ENCODE assay signal across 1 cellular context in the genomic region with DNA sequence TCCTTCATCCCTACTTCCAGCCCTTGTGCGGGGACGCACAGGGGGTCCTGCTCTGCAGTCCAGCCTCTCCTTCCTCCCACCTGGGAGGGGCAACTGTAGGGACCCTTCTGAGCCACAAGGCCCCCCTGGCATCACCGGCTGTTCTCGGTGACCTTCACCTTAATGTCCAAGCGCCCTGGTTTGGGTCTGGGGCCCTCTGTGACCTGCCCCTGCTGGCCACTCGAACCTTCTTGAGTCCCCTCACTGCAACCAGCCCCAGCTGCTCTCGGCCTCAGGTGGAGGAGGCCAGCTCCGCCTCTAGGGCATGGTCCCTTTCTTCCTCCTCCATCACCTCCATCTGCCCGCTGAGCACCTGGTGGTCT.
TF ChIP-seq lines count a peak whose summit lies in the region.

No MANE protein-coding gene starts in this region.

TF ChIP-seq in GM23338, 12 proteins besides CTCF, POLR2A, EP300 and RAD21:
- TF ChIP-seq, protein P1, sequence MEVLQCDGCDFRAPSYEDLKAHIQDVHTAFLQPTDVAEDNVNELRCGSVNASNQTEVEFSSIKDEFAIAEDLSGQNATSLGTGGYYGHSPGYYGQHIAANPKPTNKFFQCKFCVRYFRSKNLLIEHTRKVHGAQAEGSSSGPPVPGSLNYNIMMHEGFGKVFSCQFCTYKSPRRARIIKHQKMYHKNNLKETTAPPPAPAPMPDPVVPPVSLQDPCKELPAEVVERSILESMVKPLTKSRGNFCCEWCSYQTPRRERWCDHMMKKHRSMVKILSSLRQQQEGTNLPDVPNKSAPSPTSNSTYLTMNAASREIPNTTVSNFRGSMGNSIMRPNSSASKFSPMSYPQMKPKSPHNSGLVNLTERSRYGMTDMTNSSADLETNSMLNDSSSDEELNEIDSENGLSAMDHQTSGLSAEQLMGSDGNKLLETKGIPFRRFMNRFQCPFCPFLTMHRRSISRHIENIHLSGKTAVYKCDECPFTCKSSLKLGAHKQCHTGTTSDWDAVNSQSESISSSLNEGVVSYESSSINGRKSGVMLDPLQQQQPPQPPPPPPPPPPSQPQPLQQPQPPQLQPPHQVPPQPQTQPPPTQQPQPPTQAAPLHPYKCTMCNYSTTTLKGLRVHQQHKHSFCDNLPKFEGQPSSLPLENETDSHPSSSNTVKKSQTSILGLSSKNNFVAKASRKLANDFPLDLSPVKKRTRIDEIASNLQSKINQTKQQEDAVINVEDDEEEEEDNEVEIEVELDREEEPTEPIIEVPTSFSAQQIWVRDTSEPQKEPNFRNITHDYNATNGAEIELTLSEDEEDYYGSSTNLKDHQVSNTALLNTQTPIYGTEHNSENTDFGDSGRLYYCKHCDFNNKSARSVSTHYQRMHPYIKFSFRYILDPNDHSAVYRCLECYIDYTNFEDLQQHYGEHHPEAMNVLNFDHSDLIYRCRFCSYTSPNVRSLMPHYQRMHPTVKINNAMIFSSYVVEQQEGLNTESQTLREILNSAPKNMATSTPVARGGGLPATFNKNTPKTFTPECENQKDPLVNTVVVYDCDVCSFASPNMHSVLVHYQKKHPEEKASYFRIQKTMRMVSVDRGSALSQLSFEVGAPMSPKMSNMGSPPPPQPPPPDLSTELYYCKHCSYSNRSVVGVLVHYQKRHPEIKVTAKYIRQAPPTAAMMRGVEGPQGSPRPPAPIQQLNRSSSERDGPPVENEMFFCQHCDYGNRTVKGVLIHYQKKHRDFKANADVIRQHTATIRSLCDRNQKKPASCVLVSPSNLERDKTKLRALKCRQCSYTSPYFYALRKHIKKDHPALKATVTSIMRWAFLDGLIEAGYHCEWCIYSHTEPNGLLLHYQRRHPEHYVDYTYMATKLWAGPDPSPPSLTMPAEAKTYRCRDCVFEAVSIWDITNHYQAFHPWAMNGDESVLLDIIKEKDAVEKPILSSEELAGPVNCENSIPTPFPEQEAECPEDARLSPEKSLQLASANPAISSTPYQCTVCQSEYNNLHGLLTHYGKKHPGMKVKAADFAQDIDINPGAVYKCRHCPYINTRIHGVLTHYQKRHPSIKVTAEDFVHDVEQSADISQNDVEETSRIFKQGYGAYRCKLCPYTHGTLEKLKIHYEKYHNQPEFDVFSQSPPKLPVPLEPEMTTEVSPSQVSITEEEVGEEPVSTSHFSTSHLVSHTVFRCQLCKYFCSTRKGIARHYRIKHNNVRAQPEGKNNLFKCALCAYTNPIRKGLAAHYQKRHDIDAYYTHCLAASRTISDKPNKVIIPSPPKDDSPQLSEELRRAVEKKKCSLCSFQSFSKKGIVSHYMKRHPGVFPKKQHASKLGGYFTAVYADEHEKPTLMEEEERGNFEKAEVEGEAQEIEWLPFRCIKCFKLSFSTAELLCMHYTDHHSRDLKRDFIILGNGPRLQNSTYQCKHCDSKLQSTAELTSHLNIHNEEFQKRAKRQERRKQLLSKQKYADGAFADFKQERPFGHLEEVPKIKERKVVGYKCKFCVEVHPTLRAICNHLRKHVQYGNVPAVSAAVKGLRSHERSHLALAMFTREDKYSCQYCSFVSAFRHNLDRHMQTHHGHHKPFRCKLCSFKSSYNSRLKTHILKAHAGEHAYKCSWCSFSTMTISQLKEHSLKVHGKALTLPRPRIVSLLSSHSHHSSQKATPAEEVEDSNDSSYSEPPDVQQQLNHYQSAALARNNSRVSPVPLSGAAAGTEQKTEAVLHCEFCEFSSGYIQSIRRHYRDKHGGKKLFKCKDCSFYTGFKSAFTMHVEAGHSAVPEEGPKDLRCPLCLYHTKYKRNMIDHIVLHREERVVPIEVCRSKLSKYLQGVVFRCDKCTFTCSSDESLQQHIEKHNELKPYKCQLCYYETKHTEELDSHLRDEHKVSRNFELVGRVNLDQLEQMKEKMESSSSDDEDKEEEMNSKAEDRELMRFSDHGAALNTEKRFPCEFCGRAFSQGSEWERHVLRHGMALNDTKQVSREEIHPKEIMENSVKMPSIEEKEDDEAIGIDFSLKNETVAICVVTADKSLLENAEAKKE (CRISPR knock-in tag; IDR thresholded peaks at IDR 0.05) = 0 out of 2 replicates have a peak, but pooled peaks have one; percentile 12
- TF ChIP-seq NANOG (IDR thresholded peaks at IDR 0.05; ENCODE audit: borderline replicate concordance) = no peak
TF ChIP-seq in GM23338: peak in this region for 1.
